ENCODE assay signal across 1 cellular context in genomic region chr10:4083509-4084003, GRCh38.
TF ChIP-seq lines count a peak whose summit lies in the region.

No MANE protein-coding gene starts in this region.

TF ChIP-seq in SK-N-SH treated with all-trans-retinoic acid at 6 μM for 48 hours, 23 proteins besides CTCF, POLR2A, EP300 and RAD21 (continued from another document):
- TF ChIP-seq CREB5 (CRISPR knock-in tag; IDR thresholded peaks at IDR 0.05; ENCODE audit: low read depth), result peak; percentile 60; the same call in 1 of the 2 replicates
- TF ChIP-seq ZFP30 (CRISPR knock-in tag; IDR thresholded peaks at IDR 0.05), result no peak
- 0 out of 2 replicates have a peak, but pooled peaks have one; percentile 71 for TF ChIP-seq ZNF565 (CRISPR knock-in tag; conservative IDR thresholded peaks at IDR 0.05; ENCODE audit: low read depth)
- TF ChIP-seq PATZ1 (CRISPR knock-in tag; IDR thresholded peaks at IDR 0.05; ENCODE audit: borderline replicate concordance), result no peak
- TF ChIP-seq ZNF70 (CRISPR knock-in tag; IDR thresholded peaks at IDR 0.05), result no peak
- no peak for TF ChIP-seq ZC3H10 (CRISPR knock-in tag; IDR thresholded peaks at IDR 0.05)
- TF ChIP-seq BACH2 (CRISPR knock-in tag; IDR thresholded peaks at IDR 0.05; ENCODE audit: borderline replicate concordance), result no peak
- TF ChIP-seq CSRNP3 (CRISPR knock-in tag; IDR thresholded peaks at IDR 0.05), result no peak
- TF ChIP-seq ISL1 (CRISPR knock-in tag; IDR thresholded peaks at IDR 0.05), result peak; percentile 96
- 0 out of 2 replicates have a peak, but pooled peaks have one; percentile 63 for TF ChIP-seq CSDC2 (CRISPR knock-in tag; IDR thresholded peaks at IDR 0.05)
- peak; percentile 94 for TF ChIP-seq TCF4 (CRISPR knock-in tag; IDR thresholded peaks at IDR 0.05; ENCODE audit: borderline replicate concordance)
- TF ChIP-seq RARB (CRISPR knock-in tag; IDR thresholded peaks at IDR 0.05), result no peak
- TF ChIP-seq OSR1 (CRISPR knock-in tag; IDR thresholded peaks at IDR 0.05), result no peak
- peak; percentile 75; the same call in 1 of the 2 replicates for TF ChIP-seq SNAI2 (CRISPR knock-in tag; IDR thresholded peaks at IDR 0.05)
- peak; percentile 73 for TF ChIP-seq ZFP3 (CRISPR knock-in tag; IDR thresholded peaks at IDR 0.05)
- no peak for TF ChIP-seq ESRRG (CRISPR knock-in tag; IDR thresholded peaks at IDR 0.05)
- TF ChIP-seq TSHZ2 (CRISPR knock-in tag; IDR thresholded peaks at IDR 0.05), result peak; percentile 98
- TF ChIP-seq ARNTL (CRISPR knock-in tag; IDR thresholded peaks at IDR 0.05; ENCODE audit: borderline replicate concordance, low read depth), result no peak
- 0 out of 2 replicates have a peak, but pooled peaks have one; percentile 35 for TF ChIP-seq TOX (CRISPR knock-in tag; IDR thresholded peaks at IDR 0.05; ENCODE audit: borderline replicate concordance)
- TF ChIP-seq GLIS3 (CRISPR knock-in tag; IDR thresholded peaks at IDR 0.05), result peak; percentile 92
- TF ChIP-seq PPARA (CRISPR knock-in tag; IDR thresholded peaks at IDR 0.05; ENCODE audit: borderline replicate concordance), result no peak
TF ChIP-seq in SK-N-SH treated with all-trans-retinoic acid at 6 μM for 48 hours: peak in this region for 11.
